ENCODE assay signal across 24 cellular contexts in genomic region chr10:19098803-19099202, GRCh38. TPM values are rescaled to one million over a fixed set of nuclear protein-coding genes. Genes with fewer than 3 reads are reported as not detected.
"Had no signal": no experiment of that assay in that cellular context is flagged by ENCODE, and none has a peak within 500 bp of the region (broad histone marks: within the 10 kb centered on the region; RNA-seq: fewer than 3 reads in every experiment).

No MANE protein-coding gene starts in this region.

- DNase-seq: naive thymus-derived CD4-positive, alpha-beta T cell; natural killer cell; occipital lobe; ovary; posterior cingulate gyrus; psoas muscle; right cardiac atrium; right lobe of liver; sigmoid colon; small intestine; stimulated activated CD4-positive, alpha-beta T cell treated with anti-CD3 and anti-CD28 coated beads, Interleukin-15, amount 100 ng/mL, for 24 hours; stimulated activated CD4-positive, alpha-beta T cell treated with anti-CD3 and anti-CD28 coated beads, Interleukin-2, amount 100 ng/mL, for 24 hours; stimulated activated CD4-positive, alpha-beta T cell treated with anti-CD3 and anti-CD28 coated beads, Interleukin-2, amount 100 ng/mL, for 48 hours; stimulated activated CD4-positive, alpha-beta T cell treated with anti-CD3 and anti-CD28 coated beads, Interleukin-4, amount 100 ng/mL, for 24 hours; stimulated activated naive B cell treated with anti-CD40 and anti-IgM and Interleukin-4, amounts not matched to agents 10 μg/mL and 1 μg/mL and 100 μg/mL, for 72 hours; stimulated activated naive CD4-positive, alpha-beta T cell treated with Interleukin-2 at 50 U/mL for 16 hours; stomach; tibial artery; transverse colon; upper lobe of right lung had no signal

- ATAC-seq: naive thymus-derived CD4-positive, alpha-beta T cell; natural killer cell; psoas muscle; right cardiac atrium; right lobe of liver; stimulated activated effector memory CD8-positive, alpha-beta T cell treated with anti-CD3 and anti-CD28 coated beads, Interleukin-12 subunit alpha, Interleukin-12 subunit beta, amount 100 ng/mL, for 72 hours; stimulated activated naive B cell treated with anti-CD40 and anti-IgM and Interleukin-4, amounts not matched to agents 10 μg/mL and 1 μg/mL and 100 μg/mL, for 72 hours; upper lobe of right lung had no signal

- H3K4me1 ChIP-seq: parathyroid adenoma, psoas muscle, right lobe of liver, sigmoid colon, stomach, tibial artery, transverse colon, upper lobe of right lung, vagina had no signal

- H3K36me3 ChIP-seq: neural progenitor cell, ovary, right lobe of liver, sigmoid colon, stomach, tibial artery, transverse colon, upper lobe of right lung, vagina had no signal

- H3K27ac ChIP-seq: neural progenitor cell, ovary, parathyroid adenoma, psoas muscle, right lobe of liver, sigmoid colon, stomach, tibial artery, transverse colon, upper lobe of right lung, vagina had no signal

- H3K4me3 ChIP-seq: neural progenitor cell, ovary, psoas muscle, right lobe of liver, sigmoid colon, stomach, tibial artery, transverse colon, upper lobe of right lung, vagina had no signal

- H3K27me3 ChIP-seq: neural progenitor cell, ovary, right lobe of liver, sigmoid colon, stomach, tibial artery, transverse colon, upper lobe of right lung, vagina had no signal

- H3K9me3 ChIP-seq: ovary, psoas muscle, right lobe of liver, tibial artery, transverse colon, upper lobe of right lung, vagina had no signal

RNA-seq across cellular contexts. Expression of gene MALRD1, which starts 50.2 kb away (rescaled TPM):
- total RNA-seq: natural killer cell had no signal
